In genomic region chr5:161676109-161676508, GRCh38 we compare ENCODE assay signal across 9 cellular contexts. TPM values are rescaled to one million over a fixed set of nuclear protein-coding genes. Genes with fewer than 3 reads are reported as not detected.
DNase-seq lines count a peak whose midpoint lies in the region; ATAC-seq and TF ChIP-seq lines count a peak whose summit lies in the region.
"Had no signal": no experiment of that assay in that cellular context is flagged by ENCODE, and none has a peak within 500 bp of the region (broad histone marks: within the 10 kb centered on the region; RNA-seq: fewer than 3 reads in every experiment).

No MANE protein-coding gene starts in this region.

- no peaks in the 10 kb centered on the region for H3K27me3 ChIP-seq in body of pancreas

- TF ChIP-seq CTCF in body of pancreas (IDR thresholded peaks at IDR 0.05), result peak in 6 of 7 experiments; percentile 16 to 48 (median 34)

- H3K4me1 ChIP-seq in body of pancreas, result no peaks in the 10 kb centered on the region

- no peaks in the 10 kb centered on the region for H3K9me3 ChIP-seq in body of pancreas

- 15 to 19% methylated on average over 2 of the region's 2 CpGs for WGBS in body of pancreas, 2 donors

- ATAC-seq in GM21381 (IDR thresholded peaks at IDR 0.05; ENCODE audit: unreplicated experiment) (peak; percentile 90), HG03571 (IDR thresholded peaks at IDR 0.05; ENCODE audit: unreplicated experiment) (peak; percentile 74), body of pancreas (no peak)

- DNase-seq in DMS53 treated with DMSO at 0.1 percent for 48 hours (lab: John Stamatoyannopoulos, UW; ENCODE audit: unreplicated experiment), result peak; percentile 50
- no peak for DNase-seq in body of pancreas
- no peak for DNase-seq in AG20443 (ENCODE audit: low spot score)
- DNase-seq in NCI-H1417 treated with DMSO at 0.1 percent for 48 hours (lab: John Stamatoyannopoulos, UW), result no peak
- no peak for DNase-seq in activated CD4-positive, alpha-beta T cell treated with anti-CD3 and anti-CD28 coated beads, Interleukin-2, amount 50 U/mL, for 1 hour
- DNase-seq in activated effector memory CD4-positive, alpha-beta T cell treated with anti-CD3 and anti-CD28 coated beads, Interleukin-2, amount 50 U/mL, for 16 hours, result no peak

- intact Hi-C loops in body of pancreas (cut with DNase I), result no loop called here

- no peak overlapping the region for H3K27ac ChIP-seq in body of pancreas

- no peak for TF ChIP-seq POLR2A in body of pancreas (IDR thresholded peaks at IDR 0.05)

- H3K36me3 ChIP-seq in body of pancreas (replicated peaks in 1 of 2; ENCODE audit: insufficient read depth in 1 of 2, low read depth in 2 of 2), result no peaks in the 10 kb centered on the region

- H3K4me3 ChIP-seq in body of pancreas, result no peak overlapping the region

RNA-seq across cellular contexts. Expression of gene GABRA6, which starts 9.4 kb away (rescaled TPM):
- not detected for total RNA-seq in body of pancreas
- total RNA-seq: pulmonary artery endothelial cell had no signal
